Comparison of ENCODE assay signal across 15 cellular contexts in the genomic region with DNA sequence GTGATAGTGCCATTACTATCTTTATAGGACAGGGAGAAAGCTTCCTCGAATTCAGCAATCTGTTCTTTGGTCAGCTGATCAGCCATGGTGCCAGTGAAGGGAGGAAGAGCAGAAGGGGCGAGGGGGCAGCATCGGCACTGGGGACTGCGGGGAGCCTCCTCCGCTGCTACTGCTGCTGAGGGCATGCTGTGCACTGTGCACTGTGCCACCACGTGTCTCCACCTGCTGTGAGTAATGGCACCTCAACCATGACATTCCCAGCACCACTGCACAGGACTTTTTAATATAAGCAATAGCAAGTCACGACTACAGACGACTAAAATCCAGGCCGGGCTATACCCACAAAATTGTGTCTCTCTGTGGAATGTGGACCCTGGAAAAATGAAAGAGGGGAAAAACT.
DNase-seq lines count a peak whose midpoint lies in the region; ATAC-seq and TF ChIP-seq lines count a peak whose summit lies in the region.
"Had no signal": no experiment of that assay in that cellular context is flagged by ENCODE, and none has a peak within 500 bp of the region (broad histone marks: within the 10 kb centered on the region; RNA-seq: fewer than 3 reads in every experiment).

No MANE protein-coding gene starts in this region.

- H3K23me2 ChIP-seq in H9 (ENCODE audit: insufficient read length, low read depth, low read length, poor library complexity, severe bottlenecking), result peaks cover 6% of the 10 kb centered on the region

- WGBS in H9 (ENCODE audit: extremely low coverage, insufficient read length, low lambda C conversion rate), result no CpG with 5 or more reads among the region's 9 CpGs

- no peaks in the 10 kb centered on the region; a peak in 1 of 7 replicates for H3K36me3 Mint-ChIP-seq in H9 (ENCODE audit: insufficient read depth in 1 of 3, low read depth in 3 of 3)
- no peaks in the 10 kb centered on the region for H3K36me3 Mint-ChIP-seq in activated naive CD8-positive, alpha-beta T cell treated with anti-CD3 and anti-CD28 coated beads, Interleukin-2, amount 50 U/mL, for 24 hours (ENCODE audit: low read depth)
- H3K36me3 Mint-ChIP-seq: CD4-positive, alpha-beta memory T cell had no signal

- H3K18ac ChIP-seq in H9 (ENCODE audit: insufficient read length, low read depth, low read length), result no peak overlapping the region

- H2BK12ac ChIP-seq in H9 (ENCODE audit: insufficient read length, low read depth, low read length), result no peak overlapping the region

- no peak overlapping the region for H3K14ac ChIP-seq in H9 (ENCODE audit: insufficient read depth, low read length)

- H4K91ac ChIP-seq in H9 (ENCODE audit: insufficient read length, low read depth, low read length), result no peak overlapping the region

- H3K79me2 ChIP-seq in H9 (ENCODE audit: insufficient read depth, low read length), result no peaks in the 10 kb centered on the region

- TF ChIP-seq CTCF in H9 (conservative IDR thresholded peaks at IDR 0.05), result no peak

- no peak overlapping the region for H2BK20ac ChIP-seq in H9 (ENCODE audit: low read depth, low read length, poor library complexity, severe bottlenecking)

- no peak overlapping the region for H4K5ac ChIP-seq in H9 (ENCODE audit: insufficient read length, low read depth, low read length)

- H3K23ac ChIP-seq in H9 (ENCODE audit: insufficient read length, low read depth, low read length), result no peak overlapping the region

- no peak overlapping the region for H2BK15ac ChIP-seq in H9 (ENCODE audit: low read depth, low read length)

- H4K8ac ChIP-seq in H9 (replicated peaks; ENCODE audit: insufficient read length, low read depth, low read length), result no peak overlapping the region

- no peak overlapping the region for H3T11ph ChIP-seq in H9 (ENCODE audit: low read length)

- H3K27ac Mint-ChIP-seq in H9, result no peak overlapping the region
- H3K27ac Mint-ChIP-seq in activated naive CD8-positive, alpha-beta T cell treated with anti-CD3 and anti-CD28 coated beads, Interleukin-2, amount 50 U/mL, for 24 hours, result no peak overlapping the region
- H3K27ac Mint-ChIP-seq: CD4-positive, alpha-beta memory T cell had no signal

- no peaks in the 10 kb centered on the region for H3K79me1 ChIP-seq in H9 (ENCODE audit: insufficient read depth, low read depth, low read length, poor library complexity, severe bottlenecking)

- H3K9me3 ChIP-seq in H9 (ENCODE audit: control insufficient read depth, low read depth, low read length), result no peaks in the 10 kb centered on the region
- H3K9me3 ChIP-seq: A549, BE2C had no signal

- no peak for ATAC-seq in activated naive CD8-positive, alpha-beta T cell treated with anti-CD3 and anti-CD28 coated beads, Interleukin-2, amount 50 U/mL, for 24 hours
- ATAC-seq: A549, HCT116 had no signal

- H3K4me1 ChIP-seq in H9 (ENCODE audit: insufficient read depth, low read length), result no peaks in the 10 kb centered on the region
- H3K4me1 ChIP-seq: A549, BE2C had no signal

- peaks cover 4% of the 10 kb centered on the region in 2 experiments; a peak in 3 of 5 replicates for H3K9me3 Mint-ChIP-seq in H9
- no peaks in the 10 kb centered on the region for H3K9me3 Mint-ChIP-seq in activated naive CD8-positive, alpha-beta T cell treated with anti-CD3 and anti-CD28 coated beads, Interleukin-2, amount 50 U/mL, for 24 hours

- peaks cover 0 to 6% of the 10 kb centered on the region in 2 experiments; a peak in 2 of 4 replicates for H3K4me1 Mint-ChIP-seq in H9
- peaks cover 4% of the 10 kb centered on the region for H3K4me1 Mint-ChIP-seq in activated naive CD8-positive, alpha-beta T cell treated with anti-CD3 and anti-CD28 coated beads, Interleukin-2, amount 50 U/mL, for 24 hours

- H3K4ac ChIP-seq in H9 (ENCODE audit: low read depth, low read length), result no peak overlapping the region

- no peak overlapping the region for H3K4me2 ChIP-seq in H9 (ENCODE audit: insufficient read depth, insufficient read length, low read length)
- H3K4me2 ChIP-seq: A549 had no signal

- no peak overlapping the region for H3K27ac ChIP-seq in H9 (ENCODE audit: insufficient read length, low read depth, low read length)
- H3K27ac ChIP-seq: A549, C4-2B, HL-60 had no signal

- H4K20me1 ChIP-seq in H9 (ENCODE audit: control insufficient read depth, insufficient read depth, insufficient read length), result peaks cover 2% of the 10 kb centered on the region

- peaks cover 24% of the 10 kb centered on the region for H3K27me3 Mint-ChIP-seq in H9 (ENCODE audit: low read depth)
- H3K27me3 Mint-ChIP-seq in activated naive CD8-positive, alpha-beta T cell treated with anti-CD3 and anti-CD28 coated beads, Interleukin-2, amount 50 U/mL, for 24 hours, result peaks cover 20% of the 10 kb centered on the region

- H3K9ac ChIP-seq in H9 (ENCODE audit: extremely low read depth, insufficient read length, low read length), result no peak overlapping the region

- DNase-seq in Caki2 (ENCODE audit: low read depth) (peak; percentile 50), H9 (peak; percentile 14), kidney tubule cell (ENCODE audit: low spot score) (peak; percentile 62), ureter (ENCODE audit: low spot score) (peak; percentile 25), NK-92 (lab: John Stamatoyannopoulos, UW; ENCODE audit: unreplicated experiment) (no peak), SHP77 (lab: John Stamatoyannopoulos, UW) (no peak)
- no peak for DNase-seq in activated naive CD8-positive, alpha-beta T cell treated with anti-CD3 and anti-CD28 coated beads, Interleukin-2, amount 50 U/mL, for 24 hours
- DNase-seq: BE2C; CD4-positive, alpha-beta memory T cell; DND-41; GDM1 had no signal

- H3K56ac ChIP-seq in H9 (ENCODE audit: insufficient read length, low read depth, low read length), result no peak overlapping the region

- no peak overlapping the region for H2BK5ac ChIP-seq in H9 (ENCODE audit: insufficient read length, low read length)

- H3K27me3 ChIP-seq in H9 (ENCODE audit: insufficient read depth, low read length), result peaks cover 5% of the 10 kb centered on the region; the same call in 1 of the 2 replicates
- H3K27me3 ChIP-seq: BE2C had no signal

- in situ Hi-C loops in Caki2 (cut with HindIII; ENCODE audit: low pct_unique_long_range_greater_than_20kb, low sequenced_read_pairs), result no loop called here

- H2BK120ac ChIP-seq in H9 (ENCODE audit: low read depth, low read length, poor library complexity, severe bottlenecking), result no peak overlapping the region

- H2AK5ac ChIP-seq in H9 (ENCODE audit: insufficient read length, low read length), result no peak overlapping the region

- H3K4me3 Mint-ChIP-seq in H9, result no peak overlapping the region
- H3K4me3 Mint-ChIP-seq in activated naive CD8-positive, alpha-beta T cell treated with anti-CD3 and anti-CD28 coated beads, Interleukin-2, amount 50 U/mL, for 24 hours, result no peak overlapping the region
- H3K4me3 Mint-ChIP-seq: CD4-positive, alpha-beta memory T cell had no signal

- no peak overlapping the region for H2AFZ ChIP-seq in H9 (ENCODE audit: low read length)

Comparison
In these comparisons a context has a peak if more than half of its experiments do, and no peak if none do; other contexts are left out.
1. DNase-seq: peak in Caki2 (single experiment), H9 (single experiment), kidney tubule cell (single experiment) and ureter (single experiment); none in activated naive CD8-positive, alpha-beta T cell treated with anti-CD3 and anti-CD28 coated beads, Interleukin-2, amount 50 U/mL, for 24 hours (single experiment), NK-92 (single experiment) and SHP77 (0 of 2).